ENCODE assay signal across 8 cellular contexts in the genomic region with DNA sequence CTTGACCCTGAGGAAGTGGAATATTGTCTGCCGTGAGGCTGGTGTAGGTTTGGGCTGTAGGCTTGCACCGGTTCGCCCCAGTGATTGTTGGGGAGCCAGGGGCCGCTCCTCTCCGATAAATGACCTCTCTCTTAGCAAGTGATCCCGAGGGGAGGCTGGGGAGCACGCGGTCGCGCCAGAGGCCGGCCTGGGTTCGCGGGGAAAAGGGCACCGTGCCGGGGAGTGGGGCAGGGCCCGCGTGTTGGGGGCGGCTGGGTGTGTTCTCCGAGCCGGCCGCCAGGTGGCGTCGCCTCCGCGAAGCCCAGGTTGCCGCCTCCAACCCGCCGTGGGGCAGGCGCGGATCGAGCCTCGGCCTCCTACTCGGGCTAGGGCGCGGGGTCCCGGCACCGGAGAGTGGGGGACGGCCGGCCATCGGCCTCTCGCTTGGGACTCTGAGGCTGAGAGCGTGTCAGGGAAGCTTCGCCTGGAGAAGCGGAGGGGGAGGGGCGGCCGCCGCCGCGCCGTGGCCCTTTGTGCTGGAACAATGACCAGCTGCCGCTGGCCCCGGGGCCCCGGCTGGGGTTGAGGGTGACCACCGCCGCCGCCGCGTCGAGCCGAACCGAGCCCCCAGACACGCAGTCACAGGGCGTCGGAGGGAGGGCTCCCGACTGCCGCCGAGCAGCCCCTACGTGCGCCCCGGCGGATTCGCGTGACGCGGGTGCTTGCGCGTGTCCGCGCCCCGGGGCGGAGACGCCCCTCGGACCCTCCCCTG. TPM values are rescaled to one million over a fixed set of nuclear protein-coding genes. Genes with fewer than 3 reads are reported as not detected.
A peak's percentile ranks its signal among the peaks of the same experiment; 100 is the strongest.
DNase-seq lines count a peak whose midpoint lies in the region; ATAC-seq and TF ChIP-seq lines count a peak whose summit lies in the region.

No MANE protein-coding gene starts in this region.

- peaks cover 44% of the 10 kb centered on the region for H3K4me1 ChIP-seq in A673 (ENCODE audit: insufficient read depth, low read length, poor library complexity, severe bottlenecking)
- no peaks in the 10 kb centered on the region for H3K4me1 ChIP-seq in endocrine pancreas (ENCODE audit: control insufficient read depth, insufficient read depth, low read length)
- peaks cover 36% of the 10 kb centered on the region for H3K4me1 ChIP-seq in mesodermal cell (ENCODE audit: control insufficient read depth, insufficient read depth, low read length, poor library complexity, severe bottlenecking)

- POLR2A ChIA-PET in A673 (lab: Charles Lee; ENCODE audit: low non-redundant PET), result interaction anchor here (0.6 kb wide), 2 partner anchors 10 to 103 kb away, joined by 3 read pairs; no protein-coding TSS in a partner anchor

- WGBS in mesodermal cell (ENCODE audit: insufficient coverage in 2 of 2), 2 experiments, result 1 to 2% methylated on average over 34 to 52 of the region's 83 CpGs

- peak; percentile 84 for DNase-seq in A673 (ENCODE audit: low spot score)
- DNase-seq in NCI-H69 (lab: John Stamatoyannopoulos, UW), result peak; percentile 75
- peak in 2 of 3 experiments; percentile 58 to 64 for DNase-seq in activated CD8-positive, alpha-beta memory T cell treated with anti-CD3 and anti-CD28 coated beads for 48 hours (ENCODE audit: low read depth in 2 of 3, low spot score in 2 of 3)
- DNase-seq in stimulated activated CD8-positive, alpha-beta memory T cell treated with anti-CD3 and anti-CD28 coated beads, Interleukin-15, amount 100 ng/mL, for 4 hours (ENCODE audit: low read depth in 2 of 2), result peak; percentile 51 to 57

- H3K27me3 ChIP-seq in A673 (replicated peaks; ENCODE audit: insufficient read depth, low read depth, low read length, poor library complexity) (no peaks in the 10 kb centered on the region), endocrine pancreas (ENCODE audit: control insufficient read depth, insufficient read depth, low read length) (no peaks in the 10 kb centered on the region)

- H3K9ac ChIP-seq in endocrine pancreas (ENCODE audit: control insufficient read depth, insufficient read depth, low read length), result peak overlapping the region; percentile 65

- no TSS peak for BruUV-seq in A673 (replicated peaks; lab: Mats Ljungman, UMichigan)

- intact Hi-C loops in A673 (cut with micrococcal nuclease; ENCODE audit: unreplicated experiment), result loop anchor here (1.0 to 5.0 kb wide), 2 partner anchors 14 to 63 kb away; a partner anchor contains a TSS

- CTCF ChIA-PET in A673 (lab: Charles Lee), result interaction anchor here (0.5 to 2.3 kb wide), 5 partner anchors 10 to 840 kb away, joined by 4 to 23 read pairs (median 5); no protein-coding TSS in a partner anchor

- H3K4me3 ChIP-seq in A673 (ENCODE audit: low read depth, low read length, poor library complexity, severe bottlenecking) (peak overlapping the region; percentile 88), endocrine pancreas (ENCODE audit: control insufficient read depth, insufficient read depth, low read length) (no peak overlapping the region), mesodermal cell (ENCODE audit: extremely low read depth, insufficient read depth, low read length, poor library complexity, severe bottlenecking) (peak overlapping the region; percentile 80)

- no peaks in the 10 kb centered on the region for H3K9me3 ChIP-seq in A673 (ENCODE audit: low read depth, low read length, poor library complexity, severe bottlenecking)
- no peaks in the 10 kb centered on the region for H3K9me3 ChIP-seq in endocrine pancreas (ENCODE audit: control insufficient read depth, low read length)
- no peaks in the 10 kb centered on the region for H3K9me3 ChIP-seq in mesodermal cell (ENCODE audit: control insufficient read depth, low read length)

- H3K36me3 ChIP-seq in A673 (ENCODE audit: insufficient read depth, low read length, poor library complexity, severe bottlenecking) (peaks cover 12% of the 10 kb centered on the region), endocrine pancreas (ENCODE audit: control insufficient read depth, insufficient read depth, low read length) (peaks cover 3% of the 10 kb centered on the region), mesodermal cell (ENCODE audit: control insufficient read depth, insufficient read depth, low read length) (peaks cover 20% of the 10 kb centered on the region)

- H3K27ac ChIP-seq in A673 (ENCODE audit: low read depth, low read length, poor library complexity, severe bottlenecking) (peak overlapping the region; percentile 98), mesodermal cell (ENCODE audit: low read depth, low read length, severe bottlenecking) (peak overlapping the region; percentile 96)

- ATAC-seq in GM18498 (IDR thresholded peaks at IDR 0.05; ENCODE audit: unreplicated experiment) (peak; percentile 58), HG03039 (IDR thresholded peaks at IDR 0.05; ENCODE audit: unreplicated experiment) (peak; percentile 32)

- peak; percentile 83 for TF ChIP-seq CTCF in A673 (conservative IDR thresholded peaks at IDR 0.05; ENCODE audit: low read depth, low read length)

RNA-seq across cellular contexts. Expression of a gene that starts 0.4 kb away (rescaled TPM):
- total RNA-seq in A673 (2021), result 49.1 and 59.9 TPM in 2 replicates
- 88.5 TPM for polyA plus RNA-seq in mesodermal cell (2013, experiment 1 of 2)
- polyA plus RNA-seq in mesodermal cell (2013, experiment 2 of 2), result 68.7 TPM

RNA-seq across cellular contexts. Expression of a gene that starts 11.8 kb away (rescaled TPM):
- 29.5 and 30.8 TPM in 2 replicates for total RNA-seq in A673 (2021)
- 10.7 TPM for polyA plus RNA-seq in mesodermal cell (2013, experiment 1 of 2)
- 10.3 TPM for polyA plus RNA-seq in mesodermal cell (2013, experiment 2 of 2)

RNA-seq across cellular contexts. Expression of a gene that starts 11.9 kb away (rescaled TPM):
- total RNA-seq in A673 (2021), result 80.4 and 88.8 TPM in 2 replicates
- 85.5 TPM for polyA plus RNA-seq in mesodermal cell (2013, experiment 1 of 2)
- 71.0 TPM for polyA plus RNA-seq in mesodermal cell (2013, experiment 2 of 2)

RNA-seq across cellular contexts. Expression of a gene that starts 29.9 kb away (rescaled TPM):
- 6.1 and 9.2 TPM in 2 replicates for total RNA-seq in A673 (2021)
- polyA plus RNA-seq in mesodermal cell (2013, experiment 1 of 2), result 11.6 TPM
- polyA plus RNA-seq in mesodermal cell (2013, experiment 2 of 2), result 8.9 TPM

RNA-seq across cellular contexts. Expression of a gene that starts 31.8 kb away (rescaled TPM):
- total RNA-seq in A673 (2021), result 0.26 and 0.30 TPM in 2 replicates
- polyA plus RNA-seq in mesodermal cell (2013, experiment 1 of 2), result 0.55 TPM
- polyA plus RNA-seq in mesodermal cell (2013, experiment 2 of 2), result 1.1 TPM
